In genomic region chr6:53309059-53309896, GRCh38 we compare ENCODE assay signal across 10 cellular contexts. TPM values are rescaled to one million over a fixed set of nuclear protein-coding genes. Genes with fewer than 3 reads are reported as not detected.
A peak's percentile ranks its signal among the peaks of the same experiment; 100 is the strongest.
DNase-seq lines count a peak whose midpoint lies in the region; ATAC-seq, FAIRE-seq and TF ChIP-seq lines count a peak whose summit lies in the region.
"Had no signal": no experiment of that assay in that cellular context is flagged by ENCODE, and none has a peak within 500 bp of the region (broad histone marks: within the 10 kb centered on the region; RNA-seq: fewer than 3 reads in every experiment).

No MANE protein-coding gene starts in this region.

- H3K27ac ChIP-seq in muscle layer of duodenum (ENCODE audit: low read length): peak overlapping the region; percentile 12
- H3K27ac ChIP-seq: parathyroid adenoma, VCaP had no signal

- TF ChIP-seq CTCF in activated CD8-positive, alpha-beta T cell treated with anti-CD3 and anti-CD28 coated beads for 36 hours (IDR thresholded peaks at IDR 0.05): no peak

- H3K4me1 Mint-ChIP-seq in activated CD8-positive, alpha-beta T cell treated with anti-CD3 and anti-CD28 coated beads for 36 hours (ENCODE audit: low read depth): peaks cover 81% of the 10 kb centered on the region

- no peak overlapping the region for H3K4me3 Mint-ChIP-seq in activated CD8-positive, alpha-beta T cell treated with anti-CD3 and anti-CD28 coated beads for 36 hours

- no peaks in the 10 kb centered on the region for H3K36me3 ChIP-seq in muscle layer of duodenum (ENCODE audit: control insufficient read depth in 1 of 2, insufficient read depth in 2 of 2, low read length in 2 of 2)

- CTCF ChIA-PET in activated CD8-positive, alpha-beta T cell treated with anti-CD3 and anti-CD28 coated beads for 36 hours (lab: Charles Lee): interaction anchor here (0.6 to 1.8 kb wide), 5 partner anchors 15 to 137 kb away, joined by 3 to 7 read pairs (median 3); partner anchors contain the start of gene ELOVL5

- POLR2A ChIA-PET in activated CD8-positive, alpha-beta T cell treated with anti-CD3 and anti-CD28 coated beads for 36 hours (lab: Charles Lee): interaction anchor here (0.6 to 2.5 kb wide), 5 partner anchors 20 to 193 kb away, joined by 3 to 6 read pairs (median 3); no protein-coding TSS in a partner anchor

- peak; percentile 70 for ATAC-seq in GM21526 (IDR thresholded peaks at IDR 0.05; ENCODE audit: low FRiP score, unreplicated experiment)
- ATAC-seq in activated CD8-positive, alpha-beta T cell treated with anti-CD3 and anti-CD28 coated beads for 36 hours: no peak
- no peak for ATAC-seq in activated CD4-positive, CD25-positive, alpha-beta regulatory T cell treated with anti-CD3 and anti-CD28 coated beads, Interleukin-2, amount 50 U/mL, for 24 hours

- intact Hi-C loops in activated CD8-positive, alpha-beta T cell treated with anti-CD3 and anti-CD28 coated beads for 36 hours (cut with micrococcal nuclease): no loop called here

- H3K4me1 ChIP-seq in muscle layer of duodenum (ENCODE audit: control insufficient read depth in 1 of 2, insufficient read depth in 2 of 2, low read length in 2 of 2): peaks cover 13 to 28% of the 10 kb centered on the region in 2 donors

- FAIRE-seq in GM12891 (lab: Jason Lieb, UNC): peak; percentile 87

- DNase-seq in GM12891 (ENCODE audit: insufficient read length, low spot score) (no peak), ureter (ENCODE audit: low spot score) (no peak)
- DNase-seq in Jurkat, Clone E6-1 (ENCODE audit: low read depth, low spot score): peak; percentile 98
- DNase-seq in activated CD8-positive, alpha-beta T cell treated with anti-CD3 and anti-CD28 coated beads for 36 hours: peak; percentile 32
- DNase-seq in stimulated activated CD4-positive, alpha-beta T cell treated with anti-CD3 and anti-CD28 coated beads, Interleukin-2, amount 100 ng/mL, for 48 hours: no peak

- H3K4me3 ChIP-seq in Jurkat, Clone E6-1 (ENCODE audit: low read length): peak overlapping the region; percentile 55
- no peak overlapping the region for H3K4me3 ChIP-seq in muscle layer of duodenum (ENCODE audit: low read depth in 1 of 2, low read length in 2 of 2)

- H3K27ac Mint-ChIP-seq in activated CD8-positive, alpha-beta T cell treated with anti-CD3 and anti-CD28 coated beads for 36 hours: peak overlapping the region; percentile 73

- no peaks in the 10 kb centered on the region for H3K27me3 ChIP-seq in muscle layer of duodenum (ENCODE audit: low read depth, low read length)

- H3K27me3 Mint-ChIP-seq in activated CD8-positive, alpha-beta T cell treated with anti-CD3 and anti-CD28 coated beads for 36 hours: no peaks in the 10 kb centered on the region

- H3K36me3 Mint-ChIP-seq in activated CD8-positive, alpha-beta T cell treated with anti-CD3 and anti-CD28 coated beads for 36 hours (ENCODE audit: low read depth): peaks cover 19% of the 10 kb centered on the region

- no peak for TF ChIP-seq POLR2A in GM12891 (IDR thresholded peaks at IDR 0.05; ENCODE audit: low read depth, low read length)

- no peaks in the 10 kb centered on the region for H3K9me3 ChIP-seq in muscle layer of duodenum (ENCODE audit: control insufficient read depth in 1 of 2, low read length in 2 of 2)

- no peaks in the 10 kb centered on the region for H3K9me3 Mint-ChIP-seq in activated CD8-positive, alpha-beta T cell treated with anti-CD3 and anti-CD28 coated beads for 36 hours

TF ChIP-seq in GM12891, 5 proteins besides CTCF, POLR2A, EP300 and RAD21:
- TF ChIP-seq TAF1 (IDR thresholded peaks at IDR 0.05; ENCODE audit: low read depth, low read length) (no peak), SPI1 (IDR thresholded peaks at IDR 0.05; ENCODE audit: low read depth, low read length) (no peak)

RNA-seq across cellular contexts. Expression of gene ELOVL5, which starts 39.5 kb away (rescaled TPM):
- 65.0 TPM for polyA plus RNA-seq in GM12891 (2012; ENCODE audit: low read depth, missing spikeins)
- polyA plus RNA-seq in Jurkat, Clone E6-1 (2012; ENCODE audit: insufficient read depth, insufficient read length): 363 TPM
- 10 to 100 TPM; 88.3 to 92.7 TPM for total RNA-seq in activated CD8-positive, alpha-beta T cell treated with anti-CD3 and anti-CD28 coated beads for 36 hours
- total RNA-seq in ureter: 64.5 TPM

Comparison
In these comparisons a context has a peak if more than half of its experiments do, and no peak if none do; other contexts are left out.
1. DNase-seq: peak in Jurkat, Clone E6-1 (single experiment) and activated CD8-positive, alpha-beta T cell treated with anti-CD3 and anti-CD28 coated beads for 36 hours (single experiment); none in GM12891 (single experiment), stimulated activated CD4-positive, alpha-beta T cell treated with anti-CD3 and anti-CD28 coated beads, Interleukin-2, amount 100 ng/mL, for 48 hours (0 of 2) and ureter (single experiment).